ENCODE assay signal across 1 cellular context in the genomic region with DNA sequence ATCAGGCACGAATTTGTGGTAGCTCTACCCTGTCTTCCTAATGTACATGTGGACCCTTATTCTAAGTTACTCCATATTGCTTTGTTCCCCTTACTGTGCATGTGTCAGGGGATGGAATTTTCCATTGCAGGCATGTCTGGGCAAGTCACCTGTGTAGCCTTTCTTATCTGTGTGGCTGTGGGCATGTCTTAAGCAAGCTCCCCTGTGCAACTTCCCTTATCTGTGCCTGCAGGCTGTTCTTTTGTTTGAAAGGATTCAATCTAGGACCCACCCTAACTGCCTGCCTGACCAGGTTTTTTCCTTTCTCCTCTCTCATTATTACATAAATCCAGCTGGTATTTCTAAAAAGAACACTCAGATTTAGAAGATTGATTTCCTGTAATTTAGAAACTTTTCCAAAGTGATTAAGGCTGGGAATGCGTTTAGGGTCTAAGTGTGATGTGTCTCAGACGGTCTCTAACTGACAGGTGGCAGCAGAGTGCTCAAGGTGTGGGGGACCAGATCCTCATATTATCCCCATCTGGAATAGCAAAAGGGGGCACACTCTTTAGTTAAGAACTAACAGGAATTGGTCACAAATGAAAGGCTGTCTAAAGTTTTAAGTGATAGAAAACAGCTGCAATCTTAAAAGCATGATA.
TF ChIP-seq lines count a peak whose summit lies in the region.

No MANE protein-coding gene starts in this region.

TF ChIP-seq in Ishikawa, 13 proteins besides CTCF, POLR2A, EP300 and RAD21 (continued from another document):
- TF ChIP-seq, protein P1, sequence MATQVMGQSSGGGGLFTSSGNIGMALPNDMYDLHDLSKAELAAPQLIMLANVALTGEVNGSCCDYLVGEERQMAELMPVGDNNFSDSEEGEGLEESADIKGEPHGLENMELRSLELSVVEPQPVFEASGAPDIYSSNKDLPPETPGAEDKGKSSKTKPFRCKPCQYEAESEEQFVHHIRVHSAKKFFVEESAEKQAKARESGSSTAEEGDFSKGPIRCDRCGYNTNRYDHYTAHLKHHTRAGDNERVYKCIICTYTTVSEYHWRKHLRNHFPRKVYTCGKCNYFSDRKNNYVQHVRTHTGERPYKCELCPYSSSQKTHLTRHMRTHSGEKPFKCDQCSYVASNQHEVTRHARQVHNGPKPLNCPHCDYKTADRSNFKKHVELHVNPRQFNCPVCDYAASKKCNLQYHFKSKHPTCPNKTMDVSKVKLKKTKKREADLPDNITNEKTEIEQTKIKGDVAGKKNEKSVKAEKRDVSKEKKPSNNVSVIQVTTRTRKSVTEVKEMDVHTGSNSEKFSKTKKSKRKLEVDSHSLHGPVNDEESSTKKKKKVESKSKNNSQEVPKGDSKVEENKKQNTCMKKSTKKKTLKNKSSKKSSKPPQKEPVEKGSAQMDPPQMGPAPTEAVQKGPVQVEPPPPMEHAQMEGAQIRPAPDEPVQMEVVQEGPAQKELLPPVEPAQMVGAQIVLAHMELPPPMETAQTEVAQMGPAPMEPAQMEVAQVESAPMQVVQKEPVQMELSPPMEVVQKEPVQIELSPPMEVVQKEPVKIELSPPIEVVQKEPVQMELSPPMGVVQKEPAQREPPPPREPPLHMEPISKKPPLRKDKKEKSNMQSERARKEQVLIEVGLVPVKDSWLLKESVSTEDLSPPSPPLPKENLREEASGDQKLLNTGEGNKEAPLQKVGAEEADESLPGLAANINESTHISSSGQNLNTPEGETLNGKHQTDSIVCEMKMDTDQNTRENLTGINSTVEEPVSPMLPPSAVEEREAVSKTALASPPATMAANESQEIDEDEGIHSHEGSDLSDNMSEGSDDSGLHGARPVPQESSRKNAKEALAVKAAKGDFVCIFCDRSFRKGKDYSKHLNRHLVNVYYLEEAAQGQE (IDR thresholded peaks at IDR 0.05; ENCODE audit: low read depth): no peak
TF ChIP-seq in Ishikawa: peak in this region for 0.
